Comparison of ENCODE assay signal across 21 cellular contexts in the genomic region with DNA sequence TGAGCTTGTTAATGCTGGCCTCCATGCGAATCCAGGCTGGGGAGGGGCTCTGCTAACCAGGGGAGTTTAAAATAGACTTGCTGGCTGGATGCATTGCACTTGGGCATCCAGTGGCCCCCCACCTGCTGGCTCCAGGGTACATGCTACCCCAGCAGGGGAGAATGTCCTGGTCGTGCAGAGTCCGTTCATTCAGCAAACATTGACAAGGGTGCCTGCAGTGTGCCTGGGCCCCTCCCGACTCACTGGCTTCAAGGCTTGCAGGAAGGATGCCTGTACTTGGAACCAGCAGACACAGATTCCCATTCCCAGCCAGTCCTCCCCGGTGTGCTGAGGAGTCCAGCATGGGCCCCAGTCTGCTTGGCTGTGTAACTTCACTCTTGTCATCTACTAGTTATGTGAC. TPM values are rescaled to one million over a fixed set of nuclear protein-coding genes. Genes with fewer than 3 reads are reported as not detected.
DNase-seq lines count a peak whose midpoint lies in the region; ATAC-seq and TF ChIP-seq lines count a peak whose summit lies in the region.
"Had no signal": no experiment of that assay in that cellular context is flagged by ENCODE, and none has a peak within 500 bp of the region (broad histone marks: within the 10 kb centered on the region; RNA-seq: fewer than 3 reads in every experiment).

No MANE protein-coding gene starts in this region.

- peaks cover 32% of the 10 kb centered on the region for H3K4me1 Mint-ChIP-seq in activated CD4-positive, alpha-beta T cell treated with anti-CD3 and anti-CD28 coated beads for 36 hours
- H3K4me1 Mint-ChIP-seq in activated naive CD8-positive, alpha-beta T cell treated with anti-CD3 and anti-CD28 coated beads, Interleukin-2, amount 50 U/mL, for 24 hours, result peaks cover 51% of the 10 kb centered on the region
- H3K4me1 Mint-ChIP-seq in nephron, result peaks cover 33% of the 10 kb centered on the region

- CTCF ChIA-PET in activated CD4-positive, alpha-beta T cell treated with anti-CD3 and anti-CD28 coated beads for 36 hours (lab: Charles Lee), result interaction anchor here (0.6 to 2.6 kb wide), 6 partner anchors 8 to 376 kb away, joined by 3 to 12 read pairs (median 3); no protein-coding TSS in a partner anchor
- CTCF ChIA-PET in HEK293 (lab: Yijun Ruan, JAX) (interaction anchor here (0.6 to 8.7 kb wide), 23 partner anchors 9 to 492 kb away, joined by 3 to 108 read pairs (median 4); no protein-coding TSS in a partner anchor), HEK293T (lab: Yijun Ruan, JAX) (interaction anchor here (0.8 to 1.8 kb wide), 4 partner anchors 8 to 377 kb away, joined by 3 to 5 read pairs (median 3); no protein-coding TSS in a partner anchor)

- no peaks in the 10 kb centered on the region for H3K9me3 ChIP-seq in HEK293 (ENCODE audit: control insufficient read depth, insufficient read depth, low read depth, low read length)
- H3K9me3 ChIP-seq: adrenal gland, prostate gland, spleen had no signal

- no peaks in the 10 kb centered on the region for H3K9me3 Mint-ChIP-seq in activated CD4-positive, alpha-beta T cell treated with anti-CD3 and anti-CD28 coated beads for 36 hours (ENCODE audit: low read depth)
- H3K9me3 Mint-ChIP-seq in activated naive CD8-positive, alpha-beta T cell treated with anti-CD3 and anti-CD28 coated beads, Interleukin-2, amount 50 U/mL, for 24 hours, result no peaks in the 10 kb centered on the region
- H3K9me3 Mint-ChIP-seq in nephron, result no peaks in the 10 kb centered on the region

- H3K27ac Mint-ChIP-seq in activated CD4-positive, alpha-beta T cell treated with anti-CD3 and anti-CD28 coated beads for 36 hours, result no peak overlapping the region
- no peak overlapping the region for H3K27ac Mint-ChIP-seq in activated naive CD8-positive, alpha-beta T cell treated with anti-CD3 and anti-CD28 coated beads, Interleukin-2, amount 50 U/mL, for 24 hours
- H3K27ac Mint-ChIP-seq in nephron, result no peak overlapping the region

- no peak overlapping the region for H3K27ac ChIP-seq in HEK293 (ENCODE audit: extremely low read depth, low read depth, low read length)
- H3K27ac ChIP-seq: adrenal gland, foreskin keratinocyte had no signal

- no peak for TF ChIP-seq CTCF in HEK293 (tag by site-specific recombination; IDR thresholded peaks at IDR 0.05)
- TF ChIP-seq CTCF in nephron (IDR thresholded peaks at IDR 0.05; ENCODE audit: unreplicated experiment in 3 of 3), result no peak

- no peaks in the 10 kb centered on the region for H3K27me3 Mint-ChIP-seq in activated CD4-positive, alpha-beta T cell treated with anti-CD3 and anti-CD28 coated beads for 36 hours
- H3K27me3 Mint-ChIP-seq in activated naive CD8-positive, alpha-beta T cell treated with anti-CD3 and anti-CD28 coated beads, Interleukin-2, amount 50 U/mL, for 24 hours, result peaks cover 1% of the 10 kb centered on the region
- peaks cover 5% of the 10 kb centered on the region for H3K27me3 Mint-ChIP-seq in nephron (ENCODE audit: low read depth)

- H3K36me3 Mint-ChIP-seq in activated CD4-positive, alpha-beta T cell treated with anti-CD3 and anti-CD28 coated beads for 36 hours (ENCODE audit: low read depth), result peaks cover 17% of the 10 kb centered on the region
- H3K36me3 Mint-ChIP-seq in activated naive CD8-positive, alpha-beta T cell treated with anti-CD3 and anti-CD28 coated beads, Interleukin-2, amount 50 U/mL, for 24 hours (ENCODE audit: low read depth), result peaks cover 13% of the 10 kb centered on the region
- H3K36me3 Mint-ChIP-seq in nephron (ENCODE audit: low read depth), result peaks cover 15% of the 10 kb centered on the region

- intact Hi-C loops in activated CD4-positive, alpha-beta T cell treated with anti-CD3 and anti-CD28 coated beads for 36 hours (cut with DNase I, micrococcal nuclease), result no loop called here

- H3K4me3 Mint-ChIP-seq in activated CD4-positive, alpha-beta T cell treated with anti-CD3 and anti-CD28 coated beads for 36 hours, result peak overlapping the region; percentile 85
- peak overlapping the region; percentile 13 for H3K4me3 Mint-ChIP-seq in activated naive CD8-positive, alpha-beta T cell treated with anti-CD3 and anti-CD28 coated beads, Interleukin-2, amount 50 U/mL, for 24 hours
- H3K4me3 Mint-ChIP-seq in nephron, result peak overlapping the region; percentile 95 to 99 (median 96)

- no peak for ATAC-seq in activated CD4-positive, alpha-beta T cell treated with anti-CD3 and anti-CD28 coated beads for 36 hours
- ATAC-seq in activated naive CD8-positive, alpha-beta T cell treated with anti-CD3 and anti-CD28 coated beads, Interleukin-2, amount 50 U/mL, for 24 hours, result no peak
- ATAC-seq: foreskin keratinocyte, left lobe of liver had no signal

- POLR2A ChIA-PET in activated CD4-positive, alpha-beta T cell treated with anti-CD3 and anti-CD28 coated beads for 36 hours (lab: Charles Lee), result no interaction called here
- POLR2A ChIA-PET in HEK293 (lab: Yijun Ruan, JAX), result interaction anchor here (0.7 to 2.0 kb wide), 2 partner anchors 57 to 64 kb away, joined by 3 to 10 read pairs; no protein-coding TSS in a partner anchor
- POLR2A ChIA-PET in HEK293T (lab: Yijun Ruan, JAX), result interaction anchor here (0.9 kb wide), 1 partner anchor 372 kb away, joined by 4 read pairs; no protein-coding TSS in a partner anchor

- no peak overlapping the region for H3K4me3 ChIP-seq in HEK293 (ENCODE audit: low read depth, low read length)

- no peak for DNase-seq in activated CD4-positive, alpha-beta T cell treated with anti-CD3 and anti-CD28 coated beads for 36 hours
- no peak for DNase-seq in activated CD4-positive, alpha-beta T cell treated with anti-CD3 and anti-CD28 coated beads, Interleukin-2, amount 50 U/mL, for 48 hours
- DNase-seq in activated naive CD8-positive, alpha-beta T cell treated with anti-CD3 and anti-CD28 coated beads, Interleukin-2, amount 50 U/mL, for 24 hours, result no peak
- no peak for DNase-seq in effector CD4-positive, alpha-beta T cell
- DNase-seq in foreskin melanocyte (no peak), HEK293T (ENCODE audit: extremely low spot score) (no peak)
- DNase-seq: activated CD8-positive, alpha-beta memory T cell treated with anti-CD3 and anti-CD28 coated beads, Interleukin-2, amount 50 U/mL, for 4 hours; adrenal gland; caudate nucleus; foreskin keratinocyte; GDM1; KBM-7; NCI-H1092; NCI-H2107; NCI-H774; spleen; stimulated activated naive CD4-positive, alpha-beta T cell had no signal

- no peaks in the 10 kb centered on the region for H3K4me1 ChIP-seq in HEK293 (ENCODE audit: control insufficient read depth, insufficient read depth, low read length)
- H3K4me1 ChIP-seq: foreskin keratinocyte, prostate gland had no signal

- H3K36me3 ChIP-seq in HEK293 (ENCODE audit: control insufficient read depth in 2 of 2, insufficient read depth in 1 of 2, low read length in 2 of 2), result peaks cover 0 to 14% of the 10 kb centered on the region in 2 experiments; a peak in 1 of 3 replicates
- H3K36me3 ChIP-seq: adrenal gland, prostate gland had no signal

TF ChIP-seq in HEK293, 187 proteins besides CTCF, POLR2A, EP300 and RAD21:
- TF ChIP-seq ZIC2 (tag by site-specific recombination; IDR thresholded peaks at IDR 0.05), result peak; percentile 63
- TF ChIP-seq OVOL3 (tag by site-specific recombination; IDR thresholded peaks at IDR 0.05), result no peak

TF ChIP-seq in HEK293T, 16 proteins besides CTCF, POLR2A, EP300 and RAD21:
- TF ChIP-seq CTBP1 (IDR thresholded peaks at IDR 0.05; ENCODE audit: borderline replicate concordance), result no peak
- no peak for TF ChIP-seq HDGF (IDR thresholded peaks at IDR 0.05; ENCODE audit: borderline replicate concordance)
- TF ChIP-seq, protein P1, sequence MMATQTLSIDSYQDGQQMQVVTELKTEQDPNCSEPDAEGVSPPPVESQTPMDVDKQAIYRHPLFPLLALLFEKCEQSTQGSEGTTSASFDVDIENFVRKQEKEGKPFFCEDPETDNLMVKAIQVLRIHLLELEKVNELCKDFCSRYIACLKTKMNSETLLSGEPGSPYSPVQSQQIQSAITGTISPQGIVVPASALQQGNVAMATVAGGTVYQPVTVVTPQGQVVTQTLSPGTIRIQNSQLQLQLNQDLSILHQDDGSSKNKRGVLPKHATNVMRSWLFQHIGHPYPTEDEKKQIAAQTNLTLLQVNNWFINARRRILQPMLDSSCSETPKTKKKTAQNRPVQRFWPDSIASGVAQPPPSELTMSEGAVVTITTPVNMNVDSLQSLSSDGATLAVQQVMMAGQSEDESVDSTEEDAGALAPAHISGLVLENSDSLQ (IDR thresholded peaks at IDR 0.05), result no peak
- no peak for TF ChIP-seq ARNT (IDR thresholded peaks at IDR 0.05)
- TF ChIP-seq NFRKB (IDR thresholded peaks at IDR 0.05), result no peak
- TF ChIP-seq SP1 (IDR thresholded peaks at IDR 0.05), result no peak
- TF ChIP-seq FOXM1 (IDR thresholded peaks at IDR 0.05; ENCODE audit: borderline replicate concordance), result no peak
- TF ChIP-seq L3MBTL2 (conservative IDR thresholded peaks at IDR 0.05), result no peak
- TF ChIP-seq FOXK2 (IDR thresholded peaks at IDR 0.05), result no peak
- no peak for TF ChIP-seq ZNF384 (IDR thresholded peaks at IDR 0.05)
- no peak for TF ChIP-seq SUZ12 (IDR thresholded peaks at IDR 0.05)

RNA-seq across cellular contexts. Expression of a gene that starts 1.5 kb away (rescaled TPM):
- 1 to 10 TPM; 2.4 to 2.6 TPM for total RNA-seq in activated CD4-positive, alpha-beta T cell treated with anti-CD3 and anti-CD28 coated beads for 36 hours

Comparison
In these comparisons a context has a peak if more than half of its experiments do, and no peak if none do; other contexts are left out.
1. H3K4me3 Mint-ChIP-seq: peak in every context shown above with its lines; median percentile 96 in nephron; 85 in activated CD4-positive, alpha-beta T cell treated with anti-CD3 and anti-CD28 coated beads for 36 hours; 13 in activated naive CD8-positive, alpha-beta T cell treated with anti-CD3 and anti-CD28 coated beads, Interleukin-2, amount 50 U/mL, for 24 hours.